ENCODE assay signal across 8 cellular contexts in the genomic region with DNA sequence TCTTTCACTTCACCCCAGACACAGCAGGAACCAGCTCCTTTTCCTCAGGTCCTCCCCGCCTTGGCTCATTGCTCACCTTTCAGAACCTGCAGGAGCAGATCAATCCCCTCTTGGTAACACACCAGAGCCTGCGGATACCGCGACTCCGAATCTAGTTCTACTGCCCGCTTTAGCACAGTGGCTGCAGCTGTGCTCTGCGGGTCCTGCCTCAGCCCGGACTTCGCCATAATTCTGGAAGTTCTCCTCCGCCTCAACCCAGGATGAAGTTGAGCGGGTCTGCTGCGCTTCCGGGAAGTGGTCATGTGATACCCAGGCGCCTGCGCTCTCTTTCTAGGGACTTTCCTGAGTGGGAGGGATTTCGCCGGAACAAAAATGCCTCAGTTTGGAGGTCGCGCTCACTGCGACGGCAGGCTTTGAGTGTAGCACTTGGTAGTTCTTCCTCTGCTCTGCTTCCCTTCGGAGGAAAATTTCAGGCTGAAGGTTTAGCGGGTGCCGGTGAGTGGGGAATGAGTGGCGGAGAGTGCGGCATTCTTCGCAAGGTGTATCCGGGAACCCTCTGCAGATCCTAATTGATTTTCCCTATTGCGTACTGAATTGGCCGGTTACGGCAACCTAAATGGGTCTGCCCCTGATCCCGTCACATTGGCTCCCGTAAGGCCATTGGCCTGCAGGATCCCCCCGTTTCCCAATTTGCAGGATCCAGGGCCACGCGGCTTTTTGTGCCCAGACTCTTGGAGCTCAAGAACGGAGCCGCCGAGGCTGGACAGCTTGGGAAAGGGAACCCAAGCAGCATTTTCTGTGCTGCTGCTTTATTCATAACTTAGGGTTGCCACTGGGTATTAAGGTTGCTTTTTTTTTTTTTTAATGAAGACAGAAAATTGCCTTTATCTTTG. TPM values are rescaled to one million over a fixed set of nuclear protein-coding genes. Genes with fewer than 3 reads are reported as not detected.
DNase-seq lines count a peak whose midpoint lies in the region; ATAC-seq and TF ChIP-seq lines count a peak whose summit lies in the region.

A gene (minus strand): TSS at position 304 of the 893 bp plus-strand sequence. CDS start 77 bp downstream, at position 227.
A gene (plus strand): TSS at position 430 of the 893 bp plus-strand sequence. CDS start 5,020 bp downstream, outside the sequence.

- TF ChIP-seq CTCF in left ventricle myocardium inferior (IDR thresholded peaks at IDR 0.05; ENCODE audit: borderline replicate concordance), result no peak
- TF ChIP-seq CTCF in progenitor cell of endocrine pancreas (IDR thresholded peaks at IDR 0.05; ENCODE audit: unreplicated experiment), result no peak

- H3K27me3 ChIP-seq in left ventricle myocardium inferior (ENCODE audit: low read depth), result no peaks in the 10 kb centered on the region

- H3K36me3 ChIP-seq in left ventricle myocardium inferior, result peaks cover 6% of the 10 kb centered on the region

- H3K4me3 Mint-ChIP-seq in T-helper 17 cell, result peak within 1 kb of the TSS; percentile 100
- H3K4me3 Mint-ChIP-seq in progenitor cell of endocrine pancreas (ENCODE audit: low read depth), result peak within 1 kb of the TSS; percentile 98

- H3K27ac ChIP-seq in left ventricle myocardium inferior (replicated peaks), result peak within 1 kb of the TSS; percentile 84

- no peaks in the 10 kb centered on the region for H3K9me3 ChIP-seq in T-helper 17 cell (ENCODE audit: control insufficient read depth, low read length, poor library complexity, severe bottlenecking)
- H3K9me3 ChIP-seq in left ventricle myocardium inferior (replicated peaks), result no peaks in the 10 kb centered on the region

- peak; percentile 93 for ATAC-seq in HG02885 (IDR thresholded peaks at IDR 0.05; ENCODE audit: poor library complexity, unreplicated experiment)
- ATAC-seq in T-helper 17 cell, result peak; percentile 96

- DNase-seq in NCI-H1694 treated with DMSO at 0.1 percent for 48 hours (lab: John Stamatoyannopoulos, UW) (peak; percentile 91), T-helper 17 cell (peak; percentile 75 to 85 (median 83)), amygdala (lab: John Stamatoyannopoulos, UW) (peak; percentile 69 to 97 (median 91)), left ventricle myocardium inferior (peak; percentile 90), progenitor cell of endocrine pancreas (ENCODE audit: low spot score, unreplicated experiment) (peak; percentile 81), ureter (ENCODE audit: low spot score) (peak; percentile 95)

- H3K4me1 ChIP-seq in left ventricle myocardium inferior, result peaks cover 58% of the 10 kb centered on the region

- intact Hi-C loops in left ventricle myocardium inferior (cut with micrococcal nuclease), result no loop called here

- TF ChIP-seq POLR2A in GM15510 (IDR thresholded peaks at IDR 0.05; ENCODE audit: borderline replicate concordance, extremely low read depth, insufficient read length), result peak; percentile 88

- peak within 1 kb of the TSS; percentile 87 for H3K4me3 ChIP-seq in left ventricle myocardium inferior

- H3K36me3 Mint-ChIP-seq in T-helper 17 cell (ENCODE audit: low read depth), result peaks cover 7% of the 10 kb centered on the region
- H3K36me3 Mint-ChIP-seq in progenitor cell of endocrine pancreas (ENCODE audit: insufficient read depth), result no peaks in the 10 kb centered on the region

- H3K9me3 Mint-ChIP-seq in progenitor cell of endocrine pancreas (ENCODE audit: low read depth), result no peaks in the 10 kb centered on the region

- H3K27me3 Mint-ChIP-seq in T-helper 17 cell (no peaks in the 10 kb centered on the region), progenitor cell of endocrine pancreas (no peaks in the 10 kb centered on the region)

- H3K27ac Mint-ChIP-seq in T-helper 17 cell, result peak within 1 kb of the TSS; percentile 100
- H3K27ac Mint-ChIP-seq in progenitor cell of endocrine pancreas, result peak within 1 kb of the TSS; percentile 97

- H3K4me1 Mint-ChIP-seq in T-helper 17 cell, result peaks cover 41% of the 10 kb centered on the region
- H3K4me1 Mint-ChIP-seq in progenitor cell of endocrine pancreas (ENCODE audit: low read depth), result peaks cover 19% of the 10 kb centered on the region

RNA-seq across cellular contexts. Expression of the first gene that starts in this region (rescaled TPM):
- total RNA-seq in T-helper 17 cell, result 10 to 100 TPM; 24.5 to 26.4 TPM
- total RNA-seq in left ventricle myocardium inferior, result 16.0 TPM
- 37.8 and 38.4 TPM in 2 replicates for total RNA-seq in progenitor cell of endocrine pancreas
- total RNA-seq in ureter, result 27.0 TPM

RNA-seq across cellular contexts. Expression of the second gene that starts in this region (rescaled TPM):
- total RNA-seq in T-helper 17 cell (10 to 100 TPM; 14.1 to 14.2 TPM), left ventricle myocardium inferior (34.8 TPM), progenitor cell of endocrine pancreas (32.6 and 37.3 TPM in 2 replicates), ureter (33.8 TPM)

Comparison
In these comparisons a context has a peak if more than half of its experiments do, and no peak if none do; other contexts are left out.
1. Peak in every context shown above with its lines: DNase-seq, ATAC-seq, H3K4me3 ChIP-seq and H3K27ac ChIP-seq.